Comparison of ENCODE assay signal across 11 cellular contexts in the genomic region with DNA sequence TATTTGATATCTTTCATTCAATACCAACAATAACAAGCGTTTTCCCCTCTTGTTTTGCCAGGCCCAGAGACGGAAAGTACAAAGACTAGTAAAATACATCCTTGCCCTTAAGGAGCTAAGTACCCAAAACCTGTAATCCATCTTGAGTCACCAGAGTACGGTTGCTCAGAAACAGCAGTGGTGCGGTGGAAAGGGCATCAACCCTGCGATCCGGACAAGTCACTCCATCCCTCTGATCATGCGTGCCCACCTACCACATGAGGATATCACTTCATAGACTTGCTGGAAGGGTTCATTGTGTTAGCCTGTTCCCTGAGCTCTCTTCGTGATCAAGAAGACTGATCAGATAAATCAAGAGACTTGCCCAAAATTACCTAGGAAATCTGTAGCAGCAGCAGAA. TPM values are rescaled to one million over a fixed set of nuclear protein-coding genes. Genes with fewer than 3 reads are reported as not detected.
DNase-seq lines count a peak whose midpoint lies in the region; ATAC-seq and TF ChIP-seq lines count a peak whose summit lies in the region.
"Had no signal": no experiment of that assay in that cellular context is flagged by ENCODE, and none has a peak within 500 bp of the region (broad histone marks: within the 10 kb centered on the region; RNA-seq: fewer than 3 reads in every experiment).

No MANE protein-coding gene starts in this region.

- H3K27ac Mint-ChIP-seq in activated naive CD4-positive, alpha-beta T cell treated with anti-CD3 and anti-CD28 coated beads, Interleukin-2, amount 50 U/mL, for 24 hours, result peak overlapping the region; percentile 100
- H3K27ac Mint-ChIP-seq in glutamatergic neuron (ENCODE audit: unreplicated experiment), result no peak overlapping the region

- H3K4me1 Mint-ChIP-seq in activated naive CD4-positive, alpha-beta T cell treated with anti-CD3 and anti-CD28 coated beads, Interleukin-2, amount 50 U/mL, for 24 hours, result peaks cover 68% of the 10 kb centered on the region
- peaks cover 14% of the 10 kb centered on the region for H3K4me1 Mint-ChIP-seq in glutamatergic neuron (ENCODE audit: low read depth, unreplicated experiment)

- H3K9me3 ChIP-seq in RWPE2 (ENCODE audit: severe bottlenecking), result no peaks in the 10 kb centered on the region
- H3K9me3 ChIP-seq: HAP-1, stomach had no signal

- peak overlapping the region; percentile 81 for H3K27ac ChIP-seq in RWPE2 (ENCODE audit: poor library complexity, severe bottlenecking)

- peak overlapping the region; percentile 96 for H3K4me3 Mint-ChIP-seq in activated naive CD4-positive, alpha-beta T cell treated with anti-CD3 and anti-CD28 coated beads, Interleukin-2, amount 50 U/mL, for 24 hours
- peak overlapping the region; percentile 64 for H3K4me3 Mint-ChIP-seq in glutamatergic neuron (ENCODE audit: unreplicated experiment)

- no peak for ATAC-seq in RWPE2 (ENCODE audit: low read depth)

- no peak overlapping the region for H3K4me3 ChIP-seq in RWPE2 (ENCODE audit: severe bottlenecking)

- peaks cover 51% of the 10 kb centered on the region for H3K36me3 ChIP-seq in RWPE2 (ENCODE audit: low read depth)

- no peaks in the 10 kb centered on the region for H3K9me3 Mint-ChIP-seq in activated naive CD4-positive, alpha-beta T cell treated with anti-CD3 and anti-CD28 coated beads, Interleukin-2, amount 50 U/mL, for 24 hours
- H3K9me3 Mint-ChIP-seq in glutamatergic neuron (ENCODE audit: unreplicated experiment), result no peaks in the 10 kb centered on the region

- TF ChIP-seq CTCF in RWPE2 (IDR thresholded peaks at IDR 0.05; ENCODE audit: poor library complexity, severe bottlenecking) (no peak), glutamatergic neuron (IDR thresholded peaks at IDR 0.05; ENCODE audit: partially characterized antibody, unreplicated experiment) (no peak)

- intact Hi-C loops in head of caudate nucleus (cut with DNase I), result loop anchor here (5.0 kb wide), 1 partner anchor 56 kb away; no protein-coding TSS in a partner anchor

- H3K4me1 ChIP-seq in RWPE2 (ENCODE audit: insufficient read depth, poor library complexity, severe bottlenecking), result peaks cover 26% of the 10 kb centered on the region

- H3K36me3 Mint-ChIP-seq in activated naive CD4-positive, alpha-beta T cell treated with anti-CD3 and anti-CD28 coated beads, Interleukin-2, amount 50 U/mL, for 24 hours, result peaks cover 36% of the 10 kb centered on the region
- H3K36me3 Mint-ChIP-seq in glutamatergic neuron (ENCODE audit: unreplicated experiment), result no peaks in the 10 kb centered on the region

- H3K27me3 ChIP-seq in RWPE2 (ENCODE audit: insufficient read depth, poor library complexity, severe bottlenecking), result no peaks in the 10 kb centered on the region
- H3K27me3 ChIP-seq: stomach had no signal

- no peaks in the 10 kb centered on the region for H3K27me3 Mint-ChIP-seq in activated naive CD4-positive, alpha-beta T cell treated with anti-CD3 and anti-CD28 coated beads, Interleukin-2, amount 50 U/mL, for 24 hours
- H3K27me3 Mint-ChIP-seq in glutamatergic neuron (ENCODE audit: unreplicated experiment), result peaks cover 2% of the 10 kb centered on the region

- no peak for DNase-seq in activated naive CD4-positive, alpha-beta T cell treated with anti-CD3 and anti-CD28 coated beads, Interleukin-2, amount 50 U/mL, for 16 hours
- DNase-seq in RWPE2 (ENCODE audit: low spot score) (no peak), glutamatergic neuron (no peak), ureter (ENCODE audit: low spot score) (peak; percentile 8), NCI-H2196 (lab: John Stamatoyannopoulos, UW; ENCODE audit: unreplicated experiment) (no peak), head of caudate nucleus (no peak)
- DNase-seq in stimulated activated CD4-positive, alpha-beta T cell treated with anti-CD3 and anti-CD28 coated beads, Interleukin-4, amount 100 ng/mL, for 1 hour, result no peak
- DNase-seq: erythroblast, stomach had no signal

RNA-seq across cellular contexts. Expression of a gene that starts 1.9 kb away (rescaled TPM):
- total RNA-seq in glutamatergic neuron (ENCODE audit: unreplicated experiment) (10.8 TPM), ureter (57.1 TPM)

RNA-seq across cellular contexts. Expression of a gene that starts 8.0 kb away (rescaled TPM):
- total RNA-seq in glutamatergic neuron (ENCODE audit: unreplicated experiment), result 32.6 TPM
- 53.3 TPM for total RNA-seq in ureter

RNA-seq across cellular contexts. Expression of a gene that starts 48.4 kb away (rescaled TPM):
- 27.7 TPM for total RNA-seq in glutamatergic neuron (ENCODE audit: unreplicated experiment)
- total RNA-seq in ureter, result 79.4 TPM
